1 cellular context compared by ENCODE assay signal in the genomic region with DNA sequence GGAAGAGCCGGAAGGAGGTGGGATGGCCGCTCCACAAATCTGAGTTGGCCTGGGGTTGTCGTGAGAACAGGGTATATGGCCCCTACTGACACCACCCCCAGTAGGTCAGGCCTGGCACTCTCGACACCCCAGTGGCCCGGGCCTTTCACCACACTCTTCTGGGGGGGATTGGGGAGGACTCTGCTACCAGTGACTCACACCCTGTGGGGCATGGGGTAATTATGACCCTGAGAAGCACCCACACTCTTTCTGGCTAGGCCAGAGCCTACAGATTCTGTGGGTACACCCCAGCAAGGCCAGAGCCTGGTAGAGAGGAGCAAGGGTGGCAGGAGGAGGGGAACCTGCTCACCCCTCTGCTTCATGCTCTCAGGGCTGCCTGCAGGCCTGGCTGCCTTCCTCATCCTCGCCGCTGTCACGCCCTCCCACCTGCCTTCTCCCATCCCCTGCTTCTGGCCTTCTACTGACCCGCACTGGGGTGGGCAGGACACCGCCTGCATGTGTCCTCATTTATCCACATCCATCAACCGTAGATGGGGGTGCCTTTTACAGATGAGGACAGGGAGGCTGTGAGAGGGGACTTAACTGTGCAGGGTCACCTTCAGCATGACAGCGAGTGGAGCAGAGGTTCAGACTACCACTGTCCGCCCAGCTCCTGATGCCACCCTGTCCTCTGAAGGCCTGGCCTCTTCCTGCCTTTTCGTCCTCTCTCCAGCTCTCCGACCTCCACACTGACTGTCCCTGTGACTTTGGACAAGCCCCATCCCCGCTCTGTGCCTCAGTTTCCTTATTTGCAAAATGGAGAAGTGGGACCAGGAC.
TF ChIP-seq lines count a peak whose summit lies in the region.

No MANE protein-coding gene starts in this region.

TF ChIP-seq in GM12891, 5 proteins besides CTCF, POLR2A, EP300 and RAD21:
- TF ChIP-seq POLR2AphosphoS5 (IDR thresholded peaks at IDR 0.05; ENCODE audit: low read depth, low read length) (peak; percentile 17; the same call in 1 of the 2 replicates), TAF1 (IDR thresholded peaks at IDR 0.05; ENCODE audit: low read depth, low read length) (no peak), PAX5 (IDR thresholded peaks at IDR 0.05; ENCODE audit: insufficient read depth, low read length, severe bottlenecking) (no peak), SPI1 (IDR thresholded peaks at IDR 0.05; ENCODE audit: low read depth, low read length) (peak; percentile 51; the same call in 1 of the 2 replicates)
